Comparison of ENCODE assay signal across 8 cellular contexts in the genomic region with DNA sequence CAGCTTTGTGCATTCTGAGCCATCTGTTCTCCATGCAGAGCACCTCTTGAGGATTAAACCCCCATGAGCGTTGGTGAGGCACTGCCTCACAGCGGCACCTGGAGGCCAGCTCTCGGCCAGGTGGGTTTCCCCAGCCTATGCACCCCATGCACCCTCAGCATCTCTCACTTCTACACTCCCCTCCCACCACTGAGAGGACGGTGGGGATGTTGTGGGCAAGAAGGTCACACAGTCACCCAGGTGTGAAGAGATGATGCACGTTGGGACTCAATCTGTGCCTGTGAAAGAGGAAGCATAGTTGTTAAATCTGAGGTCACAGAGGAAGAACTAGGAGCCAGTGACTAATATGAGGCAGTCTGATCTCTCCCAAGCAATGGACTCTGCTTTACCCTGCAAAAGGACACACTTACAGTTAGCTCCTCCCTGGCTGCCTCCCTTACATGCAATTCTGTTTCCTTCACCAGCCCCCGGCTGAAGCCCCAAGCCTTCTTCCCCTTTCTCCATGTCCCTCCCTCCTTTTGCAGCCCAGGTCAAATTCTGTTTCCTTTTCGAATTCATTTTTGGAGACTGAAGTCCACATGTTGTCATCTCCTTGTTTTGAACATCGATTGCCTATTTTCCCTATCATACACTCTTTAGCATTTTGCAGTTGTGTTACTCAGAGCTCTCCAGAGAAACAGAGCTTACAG. TPM values are rescaled to one million over a fixed set of nuclear protein-coding genes. Genes with fewer than 3 reads are reported as not detected.
A peak's percentile ranks its signal among the peaks of the same experiment; 100 is the strongest.
DNase-seq lines count a peak whose midpoint lies in the region; ATAC-seq and TF ChIP-seq lines count a peak whose summit lies in the region.

No MANE protein-coding gene starts in this region.

- TF ChIP-seq CTCF in left ventricle myocardium inferior (IDR thresholded peaks at IDR 0.05; ENCODE audit: borderline replicate concordance) (no peak), uterus (IDR thresholded peaks at IDR 0.05) (no peak)

- H3K27me3 ChIP-seq in left ventricle myocardium inferior (ENCODE audit: low read depth) (peaks cover 21% of the 10 kb centered on the region), uterus (no peaks in the 10 kb centered on the region)

- POLR2A ChIA-PET in activated CD4-positive, alpha-beta memory T cell treated with anti-CD3 and anti-CD28 coated beads for 36 hours (lab: Charles Lee), result interaction anchor here (2.2 kb wide), 1 partner anchor 68 kb away, joined by 5 read pairs; no protein-coding TSS in a partner anchor

- no peak overlapping the region for H3K27ac ChIP-seq in left ventricle myocardium inferior (replicated peaks)
- H3K27ac ChIP-seq in uterus, result no peak overlapping the region

- no peak overlapping the region for H3K27ac Mint-ChIP-seq in activated CD4-positive, alpha-beta memory T cell treated with anti-CD3 and anti-CD28 coated beads for 36 hours

- no peaks in the 10 kb centered on the region for H3K4me1 ChIP-seq in left ventricle myocardium inferior
- H3K4me1 ChIP-seq in uterus, result no peaks in the 10 kb centered on the region

- H3K27me3 Mint-ChIP-seq in activated CD4-positive, alpha-beta memory T cell treated with anti-CD3 and anti-CD28 coated beads for 36 hours, result no peaks in the 10 kb centered on the region

- ATAC-seq in Right ventricle myocardium inferior (peak; percentile 39), HG03060 (IDR thresholded peaks at IDR 0.05; ENCODE audit: low read depth, unreplicated experiment) (peak; percentile 89), sciatic nerve (peak; percentile 64)

- H3K9me3 ChIP-seq in left ventricle myocardium inferior (replicated peaks) (no peaks in the 10 kb centered on the region), uterus (no peaks in the 10 kb centered on the region)

- H3K4me3 ChIP-seq in left ventricle myocardium inferior (no peak overlapping the region), uterus (no peak overlapping the region)

- H3K9me3 Mint-ChIP-seq in activated CD4-positive, alpha-beta memory T cell treated with anti-CD3 and anti-CD28 coated beads for 36 hours, result no peaks in the 10 kb centered on the region

- TF ChIP-seq POLR2A in uterus (IDR thresholded peaks at IDR 0.05), result no peak

- intact Hi-C loops in Right ventricle myocardium inferior (cut with DNase I), result loop anchor here (10.0 kb wide), 1 partner anchor 65 kb away; no protein-coding TSS in a partner anchor
- intact Hi-C loops in left ventricle myocardium inferior (cut with micrococcal nuclease), result no loop called here
- intact Hi-C loops in activated CD4-positive, alpha-beta memory T cell treated with anti-CD3 and anti-CD28 coated beads for 36 hours (cut with micrococcal nuclease), result loop anchor here (2.0 to 5.0 kb wide), 2 partner anchors 59 to 68 kb away; a partner anchor contains a TSS
- intact Hi-C loops in sciatic nerve (cut with DNase I), result no loop called here
- intact Hi-C loops in posterior vena cava (cut with DNase I), result no loop called here
- intact Hi-C loops in uterus (cut with DNase I; ENCODE audit: low total_unique reads), result no loop called here

- DNase-seq in Right ventricle myocardium inferior (ENCODE audit: missing footprints) (no peak), left ventricle myocardium inferior (no peak), sciatic nerve (ENCODE audit: low spot score) (no peak), NCI-H1048 (lab: John Stamatoyannopoulos, UW) (no peak), posterior vena cava (ENCODE audit: low spot score) (no peak), uterus (no peak)
- peak; percentile 77 for DNase-seq in activated CD4-positive, alpha-beta memory T cell treated with anti-CD3 and anti-CD28 coated beads for 36 hours

- CTCF ChIA-PET in activated CD4-positive, alpha-beta memory T cell treated with anti-CD3 and anti-CD28 coated beads for 36 hours (lab: Charles Lee), result interaction anchor here (1.1 kb wide), 1 partner anchor 568 kb away, joined by 3 read pairs; no protein-coding TSS in a partner anchor

- no peaks in the 10 kb centered on the region for H3K36me3 Mint-ChIP-seq in activated CD4-positive, alpha-beta memory T cell treated with anti-CD3 and anti-CD28 coated beads for 36 hours

- peaks cover 13% of the 10 kb centered on the region for H3K4me1 Mint-ChIP-seq in activated CD4-positive, alpha-beta memory T cell treated with anti-CD3 and anti-CD28 coated beads for 36 hours (ENCODE audit: low read depth)

- H3K4me3 Mint-ChIP-seq in activated CD4-positive, alpha-beta memory T cell treated with anti-CD3 and anti-CD28 coated beads for 36 hours, result no peak overlapping the region

- H3K36me3 ChIP-seq in left ventricle myocardium inferior (no peaks in the 10 kb centered on the region), uterus (no peaks in the 10 kb centered on the region)

RNA-seq across cellular contexts. Expression of a gene that starts 58.5 kb away (rescaled TPM):
- 1.5 TPM for total RNA-seq in Right ventricle myocardium inferior
- total RNA-seq in left ventricle myocardium inferior, result 1.2 TPM
- total RNA-seq in activated CD4-positive, alpha-beta memory T cell treated with anti-CD3 and anti-CD28 coated beads for 36 hours, result 10 to 100 TPM; 13.4 to 13.9 TPM
- 1.2 TPM for total RNA-seq in sciatic nerve
- total RNA-seq in posterior vena cava, result under 1 TPM; 0.62 to 0.97 TPM
- total RNA-seq in uterus, result 1 to 10 TPM in 3 of 4 donors, not detected in 1; 1.5 to 5.3 (median 3.1) TPM

Comparison
In these comparisons a context has a peak if more than half of its experiments do, and no peak if none do; other contexts are left out.
1. intact Hi-C loops: an anchor here in Right ventricle myocardium inferior (10.0 kb wide) and activated CD4-positive, alpha-beta memory T cell treated with anti-CD3 and anti-CD28 coated beads for 36 hours (2.0 to 5.0 kb wide); none called in left ventricle myocardium inferior, sciatic nerve, posterior vena cava and uterus.
2. ATAC-seq: peak in every context shown above with its lines; median percentile 89 in HG03060; 64 in sciatic nerve; 39 in Right ventricle myocardium inferior.